ENCODE assay signal across 8 cellular contexts in the genomic region with DNA sequence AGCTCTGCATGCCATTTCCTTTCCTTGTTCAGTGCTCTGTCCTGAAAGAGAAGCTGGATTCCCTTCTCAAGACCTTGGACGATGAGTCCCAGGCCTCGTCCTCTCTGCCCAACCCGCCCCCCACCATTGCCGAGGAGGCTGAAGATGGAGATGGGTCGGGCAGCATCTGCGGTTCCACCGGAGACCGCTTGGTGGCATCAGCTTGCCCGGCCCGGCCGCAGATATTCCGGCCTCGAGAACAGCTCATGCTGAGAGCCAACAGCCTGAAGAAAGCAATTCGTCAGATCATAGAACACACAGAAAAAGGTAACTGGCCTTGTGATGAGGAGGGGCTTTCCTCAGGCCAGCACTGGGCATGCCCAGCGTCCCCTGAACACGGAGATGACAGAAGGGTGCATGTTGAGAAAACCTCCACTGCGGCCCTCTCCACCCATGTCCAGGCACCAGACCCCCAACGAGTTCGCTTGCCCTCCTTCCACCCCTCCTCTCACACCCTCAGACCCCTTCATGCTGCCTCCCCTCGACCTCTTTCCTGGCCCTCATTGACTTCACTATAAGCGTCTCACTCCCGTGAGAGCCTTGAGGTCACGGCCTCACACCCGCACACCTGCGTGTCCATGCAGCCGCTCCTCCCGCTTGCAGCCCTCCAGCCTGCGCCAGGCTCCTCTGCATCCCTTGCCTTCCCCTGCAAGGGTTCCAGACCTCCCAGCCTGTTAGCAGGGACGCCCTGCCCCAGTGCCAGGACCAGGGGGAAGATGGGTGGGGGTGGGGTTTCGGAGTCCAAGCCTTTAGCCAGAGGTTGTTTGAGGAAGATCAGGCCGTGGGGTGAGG.
DNase-seq lines count a peak whose midpoint lies in the region; ATAC-seq and TF ChIP-seq lines count a peak whose summit lies in the region.

No MANE protein-coding gene starts in this region.

- intact Hi-C loops in Right ventricle myocardium superior (cut with DNase I) = no loop called here
- intact Hi-C loops in activated T-helper 2 cell treated with anti-CD3 and anti-CD28 coated beads, Interferon-gamma antibody, Interleukin-2, Interleukin-4, amounts not matched to agents 10 μg/mL and 5 μg/mL and 100 μg/mL, durations not matched to agents 14 hours and 24 hours and 36 hours (cut with micrococcal nuclease) = loop anchor here (10.0 kb wide), 2 partner anchors 64 to 174 kb away; no protein-coding TSS in a partner anchor

- TF ChIP-seq CTCF in GM12875 (IDR thresholded peaks at IDR 0.05; ENCODE audit: borderline replicate concordance, insufficient read depth, low read depth, low read length) (peak; percentile 38; the same call in 1 of the 2 replicates), VCaP (conservative IDR thresholded peaks at IDR 0.05) (peak; percentile 91)

- no peak overlapping the region for H3K4me3 Mint-ChIP-seq in activated T-helper 2 cell treated with anti-CD3 and anti-CD28 coated beads, Interferon-gamma antibody, Interleukin-2, Interleukin-4, amounts not matched to agents 10 μg/mL and 5 μg/mL and 100 μg/mL, durations not matched to agents 14 hours and 24 hours and 36 hours (ENCODE audit: low read depth)

- no peaks in the 10 kb centered on the region for H3K27me3 Mint-ChIP-seq in activated T-helper 2 cell treated with anti-CD3 and anti-CD28 coated beads, Interferon-gamma antibody, Interleukin-2, Interleukin-4, amounts not matched to agents 10 μg/mL and 5 μg/mL and 100 μg/mL, durations not matched to agents 14 hours and 24 hours and 36 hours (ENCODE audit: low read depth)

- H3K27ac Mint-ChIP-seq in activated T-helper 2 cell treated with anti-CD3 and anti-CD28 coated beads, Interferon-gamma antibody, Interleukin-2, Interleukin-4, amounts not matched to agents 10 μg/mL and 5 μg/mL and 100 μg/mL, durations not matched to agents 14 hours and 24 hours and 36 hours = no peak overlapping the region

- no peak overlapping the region for H3K4me3 ChIP-seq in GM12875 (ENCODE audit: low read depth, low read length)

- DNase-seq in Right ventricle myocardium superior (peak; percentile 43), retina (peak; percentile 79), AML-193 (lab: John Stamatoyannopoulos, UW) (no peak), NCI-H2107 (lab: John Stamatoyannopoulos, UW) (no peak), NCI-H2171 treated with DMSO at 0.1 percent for 48 hours (lab: John Stamatoyannopoulos, UW) (no peak)
- DNase-seq in activated T-helper 2 cell treated with anti-CD3 and anti-CD28 coated beads, Interferon-gamma antibody, Interleukin-2, Interleukin-4, amounts not matched to agents 10 μg/mL and 5 μg/mL and 100 μg/mL, durations not matched to agents 14 hours and 24 hours and 36 hours (ENCODE audit: low spot score) = no peak

- ATAC-seq in Right ventricle myocardium superior (ENCODE audit: poor library complexity) = no peak

- H3K9me3 Mint-ChIP-seq in activated T-helper 2 cell treated with anti-CD3 and anti-CD28 coated beads, Interferon-gamma antibody, Interleukin-2, Interleukin-4, amounts not matched to agents 10 μg/mL and 5 μg/mL and 100 μg/mL, durations not matched to agents 14 hours and 24 hours and 36 hours = no peaks in the 10 kb centered on the region

- H3K4me1 Mint-ChIP-seq in activated T-helper 2 cell treated with anti-CD3 and anti-CD28 coated beads, Interferon-gamma antibody, Interleukin-2, Interleukin-4, amounts not matched to agents 10 μg/mL and 5 μg/mL and 100 μg/mL, durations not matched to agents 14 hours and 24 hours and 36 hours (ENCODE audit: low read depth) = no peaks in the 10 kb centered on the region

- H3K27ac ChIP-seq in VCaP = peak overlapping the region; percentile 13; the same call in 1 of the 2 replicates

- H3K36me3 Mint-ChIP-seq in activated T-helper 2 cell treated with anti-CD3 and anti-CD28 coated beads, Interferon-gamma antibody, Interleukin-2, Interleukin-4, amounts not matched to agents 10 μg/mL and 5 μg/mL and 100 μg/mL, durations not matched to agents 14 hours and 24 hours and 36 hours (ENCODE audit: low read depth) = peaks cover 39% of the 10 kb centered on the region

Comparison
In these comparisons a context has a peak if more than half of its experiments do, and no peak if none do; other contexts are left out.
1. DNase-seq: peak in Right ventricle myocardium superior (single experiment) and retina (single experiment); none in AML-193 (0 of 2), activated T-helper 2 cell treated with anti-CD3 and anti-CD28 coated beads, Interferon-gamma antibody, Interleukin-2, Interleukin-4, amounts not matched to agents 10 μg/mL and 5 μg/mL and 100 μg/mL, durations not matched to agents 14 hours and 24 hours and 36 hours (single experiment), NCI-H2107 (single experiment) and NCI-H2171 treated with DMSO at 0.1 percent for 48 hours (single experiment).